14 cellular contexts compared by ENCODE assay signal in genomic region chr7:112798199-112799159, GRCh38. TPM values are rescaled to one million over a fixed set of nuclear protein-coding genes. Genes with fewer than 3 reads are reported as not detected.
A peak's percentile ranks its signal among the peaks of the same experiment; 100 is the strongest.
DNase-seq lines count a peak whose midpoint lies in the region; ATAC-seq and TF ChIP-seq lines count a peak whose summit lies in the region.
"Had no signal": no experiment of that assay in that cellular context is flagged by ENCODE, and none has a peak within 500 bp of the region (broad histone marks: within the 10 kb centered on the region; RNA-seq: fewer than 3 reads in every experiment).

No MANE protein-coding gene starts in this region.

- H3K27me3 Mint-ChIP-seq in activated naive CD8-positive, alpha-beta T cell treated with anti-CD3 and anti-CD28 coated beads, Interleukin-2, amount 50 U/mL, for 24 hours = no peaks in the 10 kb centered on the region
- H3K27me3 Mint-ChIP-seq in activated T-helper 2 cell treated with anti-CD3 and anti-CD28 coated beads, Interferon-gamma antibody, Interleukin-2, Interleukin-4, amounts not matched to agents 10 μg/mL and 5 μg/mL and 100 μg/mL, durations not matched to agents 14 hours and 24 hours and 36 hours (ENCODE audit: low read depth) = no peaks in the 10 kb centered on the region

- no peak overlapping the region for H2AFZ ChIP-seq in SK-N-SH (ENCODE audit: low read depth)

- H3K4me1 ChIP-seq in SK-N-SH (ENCODE audit: control insufficient read depth in 1 of 2, insufficient read depth in 2 of 2, low read depth in 1 of 2, low read length in 1 of 2) = no peaks in the 10 kb centered on the region
- H3K4me1 ChIP-seq: uterus had no signal

- no peak for DNase-seq in SK-N-SH
- DNase-seq in NAMALWA (ENCODE audit: low spot score) = peak; percentile 19
- DNase-seq in activated naive CD8-positive, alpha-beta T cell treated with anti-CD3 and anti-CD28 coated beads, Interleukin-2, amount 50 U/mL, for 24 hours = no peak
- DNase-seq in retina = peak; percentile 19
- DNase-seq in HuH-7 (ENCODE audit: low spot score) = no peak
- DNase-seq in coronary artery (ENCODE audit: low spot score) = no peak
- no peak for DNase-seq in activated T-helper 2 cell treated with anti-CD3 and anti-CD28 coated beads, Interferon-gamma antibody, Interleukin-2, Interleukin-4, amounts not matched to agents 10 μg/mL and 5 μg/mL and 100 μg/mL, durations not matched to agents 14 hours and 24 hours and 36 hours (ENCODE audit: low spot score)
- DNase-seq: activated CD4-positive, alpha-beta T cell treated with anti-CD3 and anti-CD28 coated beads for 48 hours; activated T-cell treated with anti-CD3 and anti-CD28 coated beads, Interleukin-2, amount 50 U/mL, for 4 hours; amygdala; NCI-H1436 treated with DMSO at 0.1 percent for 48 hours; NCI-H524 treated with DMSO at 0.1 percent for 48 hours; uterus had no signal

- no peaks in the 10 kb centered on the region for H3K36me3 Mint-ChIP-seq in activated naive CD8-positive, alpha-beta T cell treated with anti-CD3 and anti-CD28 coated beads, Interleukin-2, amount 50 U/mL, for 24 hours (ENCODE audit: low read depth)
- H3K36me3 Mint-ChIP-seq in activated T-helper 2 cell treated with anti-CD3 and anti-CD28 coated beads, Interferon-gamma antibody, Interleukin-2, Interleukin-4, amounts not matched to agents 10 μg/mL and 5 μg/mL and 100 μg/mL, durations not matched to agents 14 hours and 24 hours and 36 hours (ENCODE audit: low read depth) = no peaks in the 10 kb centered on the region

- H3F3A ChIP-seq in SK-N-SH (replicated peaks; ENCODE audit: insufficient read depth) = no peaks in the 10 kb centered on the region

- intact Hi-C loops in activated T-helper 2 cell treated with anti-CD3 and anti-CD28 coated beads, Interferon-gamma antibody, Interleukin-2, Interleukin-4, amounts not matched to agents 10 μg/mL and 5 μg/mL and 100 μg/mL, durations not matched to agents 14 hours and 24 hours and 36 hours (cut with micrococcal nuclease) = loop anchor here (1.0 to 10.0 kb wide), 2 partner anchors 23 to 326 kb away; no protein-coding TSS in a partner anchor

- no peaks in the 10 kb centered on the region for H3K9me2 ChIP-seq in SK-N-SH

- no peak for TF ChIP-seq EP300 in SK-N-SH (IDR thresholded peaks at IDR 0.05; ENCODE audit: borderline replicate concordance in 1 of 2, low read depth in 1 of 2, low read length in 1 of 2)

- H3K9me3 Mint-ChIP-seq in activated naive CD8-positive, alpha-beta T cell treated with anti-CD3 and anti-CD28 coated beads, Interleukin-2, amount 50 U/mL, for 24 hours = no peaks in the 10 kb centered on the region
- H3K9me3 Mint-ChIP-seq in activated T-helper 2 cell treated with anti-CD3 and anti-CD28 coated beads, Interferon-gamma antibody, Interleukin-2, Interleukin-4, amounts not matched to agents 10 μg/mL and 5 μg/mL and 100 μg/mL, durations not matched to agents 14 hours and 24 hours and 36 hours = no peaks in the 10 kb centered on the region
- H3K9me3 Mint-ChIP-seq: activated T-cell treated with anti-CD3 and anti-CD28 coated beads, Interleukin-2, amount 50 U/mL, for 4 hours had no signal

- no peak overlapping the region for H3K4me2 ChIP-seq in SK-N-SH

- CTCF ChIA-PET in SK-N-SH (lab: Yijun Ruan, JAX) = interaction anchor here (1.0 to 1.3 kb wide), 2 partner anchors 8 to 10 kb away, joined by 3 to 4 read pairs; partner anchors contain the start of gene TMEM168

- H3K4me3 ChIP-seq in SK-N-SH (ENCODE audit: low read depth in 2 of 2, low read length in 1 of 2) = no peak overlapping the region
- no peak overlapping the region for H3K4me3 ChIP-seq in coronary artery
- H3K4me3 ChIP-seq: uterus had no signal

- no peak for TF ChIP-seq CTCF in SK-N-SH (IDR thresholded peaks at IDR 0.05)
- TF ChIP-seq CTCF in coronary artery (IDR thresholded peaks at IDR 0.05) = no peak

- H3K4me3 Mint-ChIP-seq in activated naive CD8-positive, alpha-beta T cell treated with anti-CD3 and anti-CD28 coated beads, Interleukin-2, amount 50 U/mL, for 24 hours = no peak overlapping the region
- H3K4me3 Mint-ChIP-seq in activated T-helper 2 cell treated with anti-CD3 and anti-CD28 coated beads, Interferon-gamma antibody, Interleukin-2, Interleukin-4, amounts not matched to agents 10 μg/mL and 5 μg/mL and 100 μg/mL, durations not matched to agents 14 hours and 24 hours and 36 hours (ENCODE audit: low read depth) = no peak overlapping the region
- H3K4me3 Mint-ChIP-seq: activated T-cell treated with anti-CD3 and anti-CD28 coated beads, Interleukin-2, amount 50 U/mL, for 4 hours had no signal

- peaks cover 6% of the 10 kb centered on the region for H3K4me1 Mint-ChIP-seq in activated naive CD8-positive, alpha-beta T cell treated with anti-CD3 and anti-CD28 coated beads, Interleukin-2, amount 50 U/mL, for 24 hours
- H3K4me1 Mint-ChIP-seq in activated T-helper 2 cell treated with anti-CD3 and anti-CD28 coated beads, Interferon-gamma antibody, Interleukin-2, Interleukin-4, amounts not matched to agents 10 μg/mL and 5 μg/mL and 100 μg/mL, durations not matched to agents 14 hours and 24 hours and 36 hours (ENCODE audit: low read depth) = peaks cover 1% of the 10 kb centered on the region

- POLR2A ChIA-PET in SK-N-SH (lab: Yijun Ruan, JAX) = no interaction called here

- H3K79me2 ChIP-seq in SK-N-SH (ENCODE audit: insufficient read depth) = no peaks in the 10 kb centered on the region

- ATAC-seq in SK-N-SH treated with all-trans-retinoic acid at 6 μM for 48 hours = peak; percentile 61; the same call in 2 of the 3 replicates
- peak; percentile 58 for ATAC-seq in activated naive CD8-positive, alpha-beta T cell treated with anti-CD3 and anti-CD28 coated beads, Interleukin-2, amount 50 U/mL, for 24 hours

- H3K36me3 ChIP-seq in SK-N-SH (replicated peaks in 1 of 2; ENCODE audit: control insufficient read depth in 1 of 2, insufficient read depth in 2 of 2, low read length in 1 of 2) = no peaks in the 10 kb centered on the region
- H3K36me3 ChIP-seq: uterus had no signal

- H3K27me3 ChIP-seq in SK-N-SH (ENCODE audit: insufficient read depth) = no peaks in the 10 kb centered on the region
- H3K27me3 ChIP-seq: uterus had no signal

- H3K9me3 ChIP-seq in SK-N-SH = no peaks in the 10 kb centered on the region
- H3K9me3 ChIP-seq: uterus had no signal

- H3K27ac ChIP-seq in SK-N-SH (ENCODE audit: low read depth in 2 of 2, low read length in 1 of 2) (no peak overlapping the region), coronary artery (no peak overlapping the region)
- H3K27ac ChIP-seq: uterus had no signal

- WGBS in SK-N-SH (ENCODE audit: low lambda C conversion rate) = 80% methylated on average over 2 of the region's 2 CpGs

- H3K9ac ChIP-seq in SK-N-SH = no peak overlapping the region

- H3K27ac Mint-ChIP-seq in activated naive CD8-positive, alpha-beta T cell treated with anti-CD3 and anti-CD28 coated beads, Interleukin-2, amount 50 U/mL, for 24 hours = no peak overlapping the region
- no peak overlapping the region for H3K27ac Mint-ChIP-seq in activated T-helper 2 cell treated with anti-CD3 and anti-CD28 coated beads, Interferon-gamma antibody, Interleukin-2, Interleukin-4, amounts not matched to agents 10 μg/mL and 5 μg/mL and 100 μg/mL, durations not matched to agents 14 hours and 24 hours and 36 hours

- no peak for TF ChIP-seq RAD21 in SK-N-SH (IDR thresholded peaks at IDR 0.05; ENCODE audit: low read length)

- no peaks in the 10 kb centered on the region for H4K20me1 ChIP-seq in SK-N-SH (ENCODE audit: insufficient read depth)

TF ChIP-seq in SK-N-SH treated with all-trans-retinoic acid at 6 μM for 48 hours, 23 proteins besides CTCF, POLR2A, EP300 and RAD21:
- TF ChIP-seq ZFP30 (CRISPR knock-in tag; IDR thresholded peaks at IDR 0.05) (no peak), ISL1 (CRISPR knock-in tag; IDR thresholded peaks at IDR 0.05) (no peak), ZC3H10 (CRISPR knock-in tag; IDR thresholded peaks at IDR 0.05) (no peak), GLIS3 (CRISPR knock-in tag; IDR thresholded peaks at IDR 0.05) (no peak)

TF ChIP-seq in SK-N-SH, 30 proteins besides CTCF, POLR2A, EP300 and RAD21 (continues in another document):
- TF ChIP-seq REST (IDR thresholded peaks at IDR 0.05; ENCODE audit: low read depth, low read length) (no peak), MEF2A (IDR thresholded peaks at IDR 0.05; ENCODE audit: borderline replicate concordance, low read depth) (no peak)

RNA-seq across cellular contexts. Expression of gene TMEM168, which starts 8.3 kb away (rescaled TPM):
- 32.2 and 39.6 TPM in 2 replicates for polyA plus RNA-seq in SK-N-SH (2012; rRNA removed)
- polyA plus RNA-seq in SK-N-SH (2012; cell fraction: cytosol; rRNA removed) = 31.3 and 33.9 TPM in 2 replicates
- polyA plus RNA-seq in SK-N-SH (2012; cell fraction: nucleus; rRNA removed) = 45.5 and 80.4 TPM in 2 replicates
- 16.3 and 17.7 TPM in 2 replicates for total RNA-seq in activated T-helper 2 cell treated with anti-CD3 and anti-CD28 coated beads, Interferon-gamma antibody, Interleukin-2, Interleukin-4, amounts not matched to agents 10 μg/mL and 5 μg/mL and 100 μg/mL, durations not matched to agents 14 hours and 24 hours and 36 hours

Comparison
In these comparisons a context has a peak if more than half of its experiments do, and no peak if none do; other contexts are left out.
1. DNase-seq: peak in NAMALWA (single experiment) and retina (single experiment); none in SK-N-SH (single experiment), activated naive CD8-positive, alpha-beta T cell treated with anti-CD3 and anti-CD28 coated beads, Interleukin-2, amount 50 U/mL, for 24 hours (single experiment), HuH-7 (single experiment), coronary artery (single experiment) and activated T-helper 2 cell treated with anti-CD3 and anti-CD28 coated beads, Interferon-gamma antibody, Interleukin-2, Interleukin-4, amounts not matched to agents 10 μg/mL and 5 μg/mL and 100 μg/mL, durations not matched to agents 14 hours and 24 hours and 36 hours (single experiment).